Comparison of ENCODE assay signal across 1 cellular context in genomic region chr22:18133452-18133851, GRCh38.
TF ChIP-seq lines count a peak whose summit lies in the region.

No MANE protein-coding gene starts in this region.

TF ChIP-seq in GM12878, 131 proteins besides CTCF, POLR2A, EP300 and RAD21:
- TF ChIP-seq POU2F2 (IDR thresholded peaks at IDR 0.05; ENCODE audit: borderline replicate concordance, low read depth, low read length) (no peak), FOXK2 (IDR thresholded peaks at IDR 0.05) (no peak), ASH2L (IDR thresholded peaks at IDR 0.05; ENCODE audit: borderline replicate concordance, low read depth) (no peak), SMAD5 (IDR thresholded peaks at IDR 0.05; ENCODE audit: low read depth) (no peak), ESRRA (IDR thresholded peaks at IDR 0.05; ENCODE audit: low read length) (no peak), CHD1 (IDR thresholded peaks at IDR 0.05; ENCODE audit: low read depth, low read length) (no peak), PBX3 (IDR thresholded peaks at IDR 0.05; ENCODE audit: insufficient replicate concordance, low read depth, low read length) (no peak), RELA (IDR thresholded peaks at IDR 0.05; ENCODE audit: borderline replicate concordance, partially characterized antibody) (no peak), HSF1 (IDR thresholded peaks at IDR 0.05; ENCODE audit: low read depth, low read length) (no peak), BACH1 (IDR thresholded peaks at IDR 0.05; ENCODE audit: borderline replicate concordance) (no peak), ZNF622 (IDR thresholded peaks at IDR 0.05) (no peak), GABPA (IDR thresholded peaks at IDR 0.05; ENCODE audit: low read depth) (no peak), CREM (IDR thresholded peaks at IDR 0.05; ENCODE audit: low read depth) (no peak), MAX (IDR thresholded peaks at IDR 0.05; ENCODE audit: low read depth, low read length) (no peak), IKZF1 (conservative IDR thresholded peaks at IDR 0.05) (no peak)
TF ChIP-seq in GM12878: peak in this region for 0.
